32 cellular contexts compared by ENCODE assay signal in genomic region chr14:30277268-30277667, GRCh38.
"Had no signal": no experiment of that assay in that cellular context is flagged by ENCODE, and none has a peak within 500 bp of the region (broad histone marks: within the 10 kb centered on the region; RNA-seq: fewer than 3 reads in every experiment).

No MANE protein-coding gene starts in this region.

- H3K4me1 ChIP-seq: adrenal gland, body of pancreas, breast epithelium had no signal

- ATAC-seq: activated CD8-positive, alpha-beta T cell treated with anti-CD3 and anti-CD28 coated beads for 36 hours; activated naive CD4-positive, alpha-beta T cell treated with anti-CD3 and anti-CD28 coated beads, Interleukin-2, amount 50 U/mL, for 72 hours; activated T-helper 17 cell treated with anti-CD3 and anti-CD28 coated beads, Interleukin-2, amount 50 U/mL, for 72 hours; body of pancreas had no signal

- DNase-seq: activated B cell treated with CpG ODN at 0.5 μM for 24 hours; activated CD4-positive, alpha-beta memory T cell treated with anti-CD3 and anti-CD28 coated beads for 36 hours; activated CD4-positive, alpha-beta T cell treated with anti-CD3 and anti-CD28 coated beads for 4 hours; activated CD4-positive, alpha-beta T cell treated with anti-CD3 and anti-CD28 coated beads, Interleukin-2, amount 10 ng/mL, durations not matched to agents 24 days and 14 days; activated CD4-positive, alpha-beta T cell treated with anti-CD3 and anti-CD28 coated beads, Interleukin-2, amount 50 U/mL, for 1 hour; activated CD4-positive, alpha-beta T cell treated with anti-CD3 and anti-CD28 coated beads, Interleukin-2, amount 50 U/mL, for 4 hours; activated CD4-positive, CD25-positive, alpha-beta regulatory T cell treated with anti-CD3 and anti-CD28 coated beads, Interleukin-2, amount 50 U/mL, for 72 hours; activated CD8-positive, alpha-beta memory T cell treated with anti-CD3 and anti-CD28 coated beads, Interleukin-2, amount 50 U/mL, for 4 hours; activated CD8-positive, alpha-beta T cell treated with anti-CD3 and anti-CD28 coated beads for 36 hours; activated effector memory CD4-positive, alpha-beta T cell treated with anti-CD3 and anti-CD28 coated beads, Interleukin-2, amount 50 U/mL, for 16 hours; activated gamma-delta T cell treated with Interleukin-2 at 50 U/mL for 16 hours; activated naive CD4-positive, alpha-beta T cell; activated naive CD4-positive, alpha-beta T cell treated with anti-CD3 and anti-CD28 coated beads for 36 hours; activated naive CD4-positive, alpha-beta T cell treated with anti-CD3 and anti-CD28 coated beads, Interleukin-2, amount 50 U/mL, for 16 hours; activated naive CD8-positive, alpha-beta T cell treated with anti-CD3 and anti-CD28 coated beads for 36 hours; activated T-cell treated with anti-CD3 and anti-CD28 coated beads, Interleukin-2, amount 50 U/mL, for 24 hours; activated T-cell treated with anti-CD3 and anti-CD28 coated beads, Interleukin-2, amount 50 U/mL, for 48 hours; adrenal gland; amniotic stem cell; aorta; body of pancreas; brain microvascular endothelial cell; central memory CD4-positive, alpha-beta T cell; T-helper 2 cell; T-helper 9 cell had no signal

- H3K27ac ChIP-seq: adrenal gland, body of pancreas, brain microvascular endothelial cell, breast epithelium, VCaP had no signal

- H3K9me3 ChIP-seq: adrenal gland, body of pancreas had no signal

- H3K36me3 ChIP-seq: adrenal gland, brain microvascular endothelial cell, breast epithelium had no signal

- FAIRE-seq: astrocyte, colon, TTC549 had no signal

- H3K4me3 ChIP-seq: body of pancreas, breast epithelium had no signal

- H3K27me3 ChIP-seq: adrenal gland, body of pancreas, brain microvascular endothelial cell, breast epithelium had no signal
